Comparison of ENCODE assay signal across 8 cellular contexts in genomic region chr16:47037396-47037745, GRCh38.
A peak's percentile ranks its signal among the peaks of the same experiment; 100 is the strongest.
DNase-seq lines count a peak whose midpoint lies in the region; ATAC-seq and TF ChIP-seq lines count a peak whose summit lies in the region.

No MANE protein-coding gene starts in this region.

- H3K4me1 ChIP-seq in mesendoderm (ENCODE audit: control insufficient read depth, low read depth, low read length) (no peaks in the 10 kb centered on the region), stomach (peaks cover 3 to 14% (median 6%) of the 10 kb centered on the region in 4 donors)

- no peak overlapping the region for H4K8ac ChIP-seq in mesendoderm (ENCODE audit: low read depth, low read length)

- H2BK15ac ChIP-seq in mesendoderm (replicated peaks; ENCODE audit: low read depth), result no peak overlapping the region

- peak; percentile 31 for DNase-seq in NCI-H146 (lab: John Stamatoyannopoulos, UW)
- DNase-seq in NCI-H146 treated with DMSO at 0.1 percent for 48 hours (lab: John Stamatoyannopoulos, UW; ENCODE audit: unreplicated experiment), result no peak
- DNase-seq in coronary artery (ENCODE audit: low spot score), result no peak
- no peak for DNase-seq in mesendoderm
- DNase-seq in stomach, result peak; percentile 28
- no peak for DNase-seq in COLO829 (ENCODE audit: low spot score)

- TF ChIP-seq EP300 in stomach (IDR thresholded peaks at IDR 0.05), result no peak

- H3K18ac ChIP-seq in mesendoderm (ENCODE audit: low read length), result peak overlapping the region; percentile 29

- peak overlapping the region; percentile 80 for H3K56ac ChIP-seq in mesendoderm (ENCODE audit: low read length)

- intact Hi-C loops in stomach (cut with DNase I; ENCODE audit: low total_unique reads), result loop anchor here (10.0 kb wide), 1 partner anchor 1127 kb away; no protein-coding TSS in a partner anchor

- H4K5ac ChIP-seq in mesendoderm (ENCODE audit: low read length), result no peak overlapping the region

- no peaks in the 10 kb centered on the region for H3K79me2 ChIP-seq in SU-DHL-6 (ENCODE audit: insufficient read depth, low read length)
- H3K79me2 ChIP-seq in mesendoderm (ENCODE audit: control insufficient read depth, insufficient read depth, low read length), result no peaks in the 10 kb centered on the region

- no peaks in the 10 kb centered on the region for H3F3A ChIP-seq in SU-DHL-6 (ENCODE audit: insufficient read depth)

- no peak for TF ChIP-seq POLR2A in stomach (IDR thresholded peaks at IDR 0.05)

- H3K4me3 ChIP-seq in SU-DHL-6 (ENCODE audit: insufficient read depth, low read length, poor library complexity, severe bottlenecking) (peak overlapping the region; percentile 61), coronary artery (peak overlapping the region; percentile 76), mesendoderm (ENCODE audit: low read length) (peak overlapping the region; percentile 29), stomach (peak overlapping the region; percentile 66 to 81 (median 71))

- H3K4me2 ChIP-seq in SU-DHL-6 (ENCODE audit: low read depth, low read length, poor library complexity, severe bottlenecking), result peak overlapping the region; percentile 85
- peak overlapping the region; percentile 86 for H3K4me2 ChIP-seq in mesendoderm (ENCODE audit: low read length)

- ATAC-seq in HG03025 (IDR thresholded peaks at IDR 0.05; ENCODE audit: low FRiP score, unreplicated experiment), result peak; percentile 25

- H3K9me2 ChIP-seq in SU-DHL-6 (replicated peaks; ENCODE audit: insufficient read depth, low read length), result no peaks in the 10 kb centered on the region

- H4K20me1 ChIP-seq in SU-DHL-6 (ENCODE audit: low read depth, low read length), result no peaks in the 10 kb centered on the region

- TF ChIP-seq CTCF in SU-DHL-6 (IDR thresholded peaks at IDR 0.05; ENCODE audit: insufficient read depth, low read length, poor library complexity, severe bottlenecking) (no peak), coronary artery (IDR thresholded peaks at IDR 0.05) (no peak), stomach (IDR thresholded peaks at IDR 0.05) (no peak)

- H2AFZ ChIP-seq in SU-DHL-6 (ENCODE audit: low read depth, low read length, severe bottlenecking), result peak overlapping the region; percentile 100

- H3K36me3 ChIP-seq in SU-DHL-6 (ENCODE audit: low read length) (no peaks in the 10 kb centered on the region), mesendoderm (ENCODE audit: control insufficient read depth, insufficient read depth, low read length) (no peaks in the 10 kb centered on the region), stomach (no peaks in the 10 kb centered on the region)

- H2AK5ac ChIP-seq in mesendoderm (ENCODE audit: low read length), result no peak overlapping the region

- no peak overlapping the region for H3K4ac ChIP-seq in mesendoderm (ENCODE audit: low read depth, low read length)

- H3K27me3 ChIP-seq in SU-DHL-6 (ENCODE audit: low read length), result no peaks in the 10 kb centered on the region
- no peaks in the 10 kb centered on the region for H3K27me3 ChIP-seq in mesendoderm (ENCODE audit: insufficient read depth, low read length, poor library complexity)
- no peaks in the 10 kb centered on the region for H3K27me3 ChIP-seq in stomach

- no CpG with 5 or more reads among the region's 24 CpGs for WGBS in mesendoderm (ENCODE audit: extremely low coverage, insufficient coverage, low lambda C conversion rate)
- WGBS in stomach, 5 donors, result 0 to 2% (median 1%) methylated on average over 11 to 24 of the region's 24 CpGs; no CpG with 5 or more reads in 1 of the 5 donors

- no peak overlapping the region for H2BK5ac ChIP-seq in mesendoderm (ENCODE audit: low read length)

- no peak overlapping the region for H3K23ac ChIP-seq in mesendoderm (ENCODE audit: low read length)

- H2BK120ac ChIP-seq in mesendoderm (ENCODE audit: low read depth, low read length), result no peak overlapping the region

- H3K27ac ChIP-seq in SU-DHL-6 (ENCODE audit: low read depth, low read length) (no peak overlapping the region), coronary artery (no peak overlapping the region), mesendoderm (ENCODE audit: low read depth, low read length) (no peak overlapping the region), stomach (peak overlapping the region in 4 of 5 donors; percentile 44 to 78 (median 59))

- H3K9ac ChIP-seq in SU-DHL-6 (ENCODE audit: low read length) (peak overlapping the region; percentile 64), mesendoderm (ENCODE audit: low read length) (peak overlapping the region; percentile 69)

- H3K9me3 ChIP-seq in SU-DHL-6 (ENCODE audit: insufficient read depth, low read length) (no peaks in the 10 kb centered on the region), stomach (no peaks in the 10 kb centered on the region)

- no peaks in the 10 kb centered on the region for H3K79me1 ChIP-seq in mesendoderm (ENCODE audit: low read length)

Comparison
In these comparisons a context has a peak if more than half of its experiments do, and no peak if none do; other contexts are left out.
1. DNase-seq: peak in NCI-H146 (single experiment) and stomach (single experiment); none in NCI-H146 treated with DMSO at 0.1 percent for 48 hours (single experiment), coronary artery (single experiment), mesendoderm (single experiment) and COLO829 (single experiment).
2. H3K27ac ChIP-seq: peak in stomach (4 of 5); none in SU-DHL-6 (single experiment), coronary artery (0 of 2) and mesendoderm (single experiment).
3. Peak in every context shown above with its lines, with median percentiles within 50 percentile points of each other: H3K4me3 ChIP-seq.